2 cellular contexts compared by ENCODE assay signal in the genomic region with DNA sequence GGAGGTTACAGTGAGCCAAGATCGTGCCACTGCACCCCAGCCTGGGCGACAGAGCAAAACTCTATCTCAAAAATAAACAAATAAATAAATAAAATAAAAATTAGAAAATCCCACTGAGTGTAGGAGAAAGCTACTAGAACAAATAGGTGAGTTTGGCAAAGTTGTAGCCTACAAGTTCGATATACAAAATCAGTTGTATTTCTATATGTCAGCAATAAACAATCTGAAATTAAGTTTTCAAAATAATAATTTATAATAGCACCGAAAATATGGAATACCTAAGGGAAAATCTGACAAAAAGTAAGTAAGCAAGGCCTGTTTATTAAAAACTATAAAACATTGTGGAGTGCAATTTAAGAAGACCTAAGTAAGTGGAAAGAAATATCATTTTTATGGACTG.
TF ChIP-seq lines count a peak whose summit lies in the region.

No MANE protein-coding gene starts in this region.

TF ChIP-seq in HepG2, 621 proteins besides CTCF, POLR2A, EP300 and RAD21:
- TF ChIP-seq ATF7-NPFF (CRISPR knock-in tag; IDR thresholded peaks at IDR 0.05; ENCODE audit: low read depth) (no peak), MAFK (conservative IDR thresholded peaks at IDR 0.05 in 1 of 2, IDR thresholded peaks at IDR 0.05 in 1 of 2; ENCODE audit: low read length in 2 of 2) (peak; percentile 63 to 78), MAFF (IDR thresholded peaks at IDR 0.05; ENCODE audit: low read depth, low read length) (peak; percentile 63; the same call in 1 of the 2 replicates)
TF ChIP-seq in HepG2: peak in this region for 2.

TF ChIP-seq in K562, 482 proteins besides CTCF, POLR2A, EP300 and RAD21:
- peak; percentile 61; the same call in 1 of the 2 replicates for TF ChIP-seq ZNF316 (IDR thresholded peaks at IDR 0.05)
- TF ChIP-seq ZNF3 (CRISPR knock-in tag; IDR thresholded peaks at IDR 0.05), result no peak
